In the genomic region with DNA sequence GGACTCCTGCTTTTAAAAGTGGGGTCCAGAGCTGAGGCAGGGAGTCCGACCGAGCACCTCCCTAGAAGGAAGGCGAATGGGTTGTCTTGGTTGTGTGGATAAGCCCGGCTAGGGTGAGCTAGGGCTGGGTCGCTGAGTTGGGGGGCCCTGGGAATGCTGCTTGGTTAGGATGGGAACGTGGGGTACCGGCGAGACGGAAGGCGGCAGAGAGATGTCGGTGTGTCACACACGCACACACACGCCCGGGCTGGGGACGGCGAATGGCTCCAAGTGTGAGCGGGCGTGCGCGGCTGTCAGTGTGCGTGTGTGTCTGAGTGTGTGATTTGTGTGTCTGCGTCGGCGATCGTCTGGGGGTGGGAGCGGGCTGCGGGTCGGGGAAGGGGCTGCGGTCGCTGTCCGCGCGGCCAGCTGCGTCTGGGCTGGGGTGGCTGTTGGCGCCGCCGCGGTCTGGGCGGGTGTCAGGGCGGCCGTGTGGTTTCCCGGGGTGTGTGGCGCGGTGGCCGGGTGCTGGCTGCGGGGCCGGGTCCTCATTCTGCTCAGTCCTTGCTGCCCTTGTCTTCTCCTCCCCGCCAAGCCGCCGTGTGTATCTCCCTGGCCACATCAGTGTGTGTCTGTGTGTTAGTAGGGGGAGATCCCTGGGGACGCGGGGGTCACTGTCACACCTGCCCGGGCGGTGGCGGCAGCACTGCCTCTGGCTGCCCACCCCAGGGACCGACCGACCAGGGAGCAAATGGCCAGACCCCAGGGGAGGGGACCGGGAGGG, we compare ENCODE assay signal across 2 cellular contexts.
TF ChIP-seq lines count a peak whose summit lies in the region.

No MANE protein-coding gene starts in this region.

TF ChIP-seq in A549, 52 proteins besides CTCF, POLR2A, EP300 and RAD21:
- 0 out of 2 replicates have a peak, but pooled peaks have one; percentile 51 for TF ChIP-seq RNF2 (IDR thresholded peaks at IDR 0.05; ENCODE audit: borderline replicate concordance, low read depth)
- no peak for TF ChIP-seq SREBF2 (IDR thresholded peaks at IDR 0.05)

TF ChIP-seq in HepG2, 621 proteins besides CTCF, POLR2A, EP300 and RAD21:
- TF ChIP-seq TOPORS (CRISPR knock-in tag; IDR thresholded peaks at IDR 0.05) (no peak), ZNF562 (CRISPR knock-in tag; IDR thresholded peaks at IDR 0.05; ENCODE audit: borderline replicate concordance) (no peak), ZBTB20 (CRISPR knock-in tag; IDR thresholded peaks at IDR 0.05; ENCODE audit: borderline replicate concordance, low read depth) (no peak), TARDBP (CRISPR knock-in tag; IDR thresholded peaks at IDR 0.05) (no peak), PAXIP1 (CRISPR knock-in tag; conservative IDR thresholded peaks at IDR 0.05) (no peak), EEA1 (CRISPR knock-in tag; IDR thresholded peaks at IDR 0.05; ENCODE audit: borderline replicate concordance) (no peak), PLRG1 (conservative IDR thresholded peaks at IDR 0.05) (no peak), EED (CRISPR knock-in tag; IDR thresholded peaks at IDR 0.05) (peak; percentile 59; the same call in 1 of the 2 replicates), NFKB2 (CRISPR knock-in tag; IDR thresholded peaks at IDR 0.05; ENCODE audit: borderline replicate concordance) (0 out of 2 replicates have a peak, but pooled peaks have one; percentile 18), GABPB1 (CRISPR knock-in tag; IDR thresholded peaks at IDR 0.05) (peak; percentile 35; the same call in 1 of the 2 replicates), MTF2 (CRISPR knock-in tag; IDR thresholded peaks at IDR 0.05; ENCODE audit: borderline replicate concordance) (peak; percentile 95), MAX (IDR thresholded peaks at IDR 0.05) (0 out of 2 replicates have a peak, but pooled peaks have one; percentile 21), ARNT (IDR thresholded peaks at IDR 0.05) (no peak), EZH2 (conservative IDR thresholded peaks at IDR 0.05; ENCODE audit: low read depth, low read length) (peak; percentile 50; the same call in 1 of the 2 replicates), MTERF4 (CRISPR knock-in tag; IDR thresholded peaks at IDR 0.05) (no peak), ZBTB2 (CRISPR knock-in tag; IDR thresholded peaks at IDR 0.05; ENCODE audit: low read depth) (0 out of 2 replicates have a peak, but pooled peaks have one; percentile 21)
- TF ChIP-seq, protein P1, sequence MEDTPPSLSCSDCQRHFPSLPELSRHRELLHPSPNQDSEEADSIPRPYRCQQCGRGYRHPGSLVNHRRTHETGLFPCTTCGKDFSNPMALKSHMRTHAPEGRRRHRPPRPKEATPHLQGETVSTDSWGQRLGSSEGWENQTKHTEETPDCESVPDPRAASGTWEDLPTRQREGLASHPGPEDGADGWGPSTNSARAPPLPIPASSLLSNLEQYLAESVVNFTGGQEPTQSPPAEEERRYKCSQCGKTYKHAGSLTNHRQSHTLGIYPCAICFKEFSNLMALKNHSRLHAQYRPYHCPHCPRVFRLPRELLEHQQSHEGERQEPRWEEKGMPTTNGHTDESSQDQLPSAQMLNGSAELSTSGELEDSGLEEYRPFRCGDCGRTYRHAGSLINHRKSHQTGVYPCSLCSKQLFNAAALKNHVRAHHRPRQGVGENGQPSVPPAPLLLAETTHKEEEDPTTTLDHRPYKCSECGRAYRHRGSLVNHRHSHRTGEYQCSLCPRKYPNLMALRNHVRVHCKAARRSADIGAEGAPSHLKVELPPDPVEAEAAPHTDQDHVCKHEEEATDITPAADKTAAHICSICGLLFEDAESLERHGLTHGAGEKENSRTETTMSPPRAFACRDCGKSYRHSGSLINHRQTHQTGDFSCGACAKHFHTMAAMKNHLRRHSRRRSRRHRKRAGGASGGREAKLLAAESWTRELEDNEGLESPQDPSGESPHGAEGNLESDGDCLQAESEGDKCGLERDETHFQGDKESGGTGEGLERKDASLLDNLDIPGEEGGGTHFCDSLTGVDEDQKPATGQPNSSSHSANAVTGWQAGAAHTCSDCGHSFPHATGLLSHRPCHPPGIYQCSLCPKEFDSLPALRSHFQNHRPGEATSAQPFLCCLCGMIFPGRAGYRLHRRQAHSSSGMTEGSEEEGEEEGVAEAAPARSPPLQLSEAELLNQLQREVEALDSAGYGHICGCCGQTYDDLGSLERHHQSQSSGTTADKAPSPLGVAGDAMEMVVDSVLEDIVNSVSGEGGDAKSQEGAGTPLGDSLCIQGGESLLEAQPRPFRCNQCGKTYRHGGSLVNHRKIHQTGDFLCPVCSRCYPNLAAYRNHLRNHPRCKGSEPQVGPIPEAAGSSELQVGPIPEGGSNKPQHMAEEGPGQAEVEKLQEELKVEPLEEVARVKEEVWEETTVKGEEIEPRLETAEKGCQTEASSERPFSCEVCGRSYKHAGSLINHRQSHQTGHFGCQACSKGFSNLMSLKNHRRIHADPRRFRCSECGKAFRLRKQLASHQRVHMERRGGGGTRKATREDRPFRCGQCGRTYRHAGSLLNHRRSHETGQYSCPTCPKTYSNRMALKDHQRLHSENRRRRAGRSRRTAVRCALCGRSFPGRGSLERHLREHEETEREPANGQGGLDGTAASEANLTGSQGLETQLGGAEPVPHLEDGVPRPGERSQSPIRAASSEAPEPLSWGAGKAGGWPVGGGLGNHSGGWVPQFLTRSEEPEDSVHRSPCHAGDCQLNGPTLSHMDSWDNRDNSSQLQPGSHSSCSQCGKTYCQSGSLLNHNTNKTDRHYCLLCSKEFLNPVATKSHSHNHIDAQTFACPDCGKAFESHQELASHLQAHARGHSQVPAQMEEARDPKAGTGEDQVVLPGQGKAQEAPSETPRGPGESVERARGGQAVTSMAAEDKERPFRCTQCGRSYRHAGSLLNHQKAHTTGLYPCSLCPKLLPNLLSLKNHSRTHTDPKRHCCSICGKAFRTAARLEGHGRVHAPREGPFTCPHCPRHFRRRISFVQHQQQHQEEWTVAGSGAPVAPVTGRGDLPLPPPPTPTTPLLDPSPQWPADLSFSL (CRISPR knock-in tag; IDR thresholded peaks at IDR 0.05), result peak; percentile 79
- TF ChIP-seq, protein P2, sequence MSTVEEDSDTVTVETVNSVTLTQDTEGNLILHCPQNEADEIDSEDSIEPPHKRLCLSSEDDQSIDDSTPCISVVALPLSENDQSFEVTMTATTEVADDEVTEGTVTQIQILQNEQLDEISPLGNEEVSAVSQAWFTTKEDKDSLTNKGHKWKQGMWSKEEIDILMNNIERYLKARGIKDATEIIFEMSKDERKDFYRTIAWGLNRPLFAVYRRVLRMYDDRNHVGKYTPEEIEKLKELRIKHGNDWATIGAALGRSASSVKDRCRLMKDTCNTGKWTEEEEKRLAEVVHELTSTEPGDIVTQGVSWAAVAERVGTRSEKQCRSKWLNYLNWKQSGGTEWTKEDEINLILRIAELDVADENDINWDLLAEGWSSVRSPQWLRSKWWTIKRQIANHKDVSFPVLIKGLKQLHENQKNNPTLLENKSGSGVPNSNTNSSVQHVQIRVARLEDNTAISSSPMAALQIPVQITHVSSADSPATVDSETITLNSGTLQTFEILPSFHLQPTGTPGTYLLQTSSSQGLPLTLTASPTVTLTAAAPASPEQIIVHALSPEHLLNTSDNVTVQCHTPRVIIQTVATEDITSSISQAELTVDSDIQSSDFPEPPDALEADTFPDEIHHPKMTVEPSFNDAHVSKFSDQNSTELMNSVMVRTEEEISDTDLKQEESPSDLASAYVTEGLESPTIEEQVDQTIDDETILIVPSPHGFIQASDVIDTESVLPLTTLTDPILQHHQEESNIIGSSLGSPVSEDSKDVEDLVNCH (CRISPR knock-in tag; IDR thresholded peaks at IDR 0.05), result no peak
- TF ChIP-seq, protein P3, sequence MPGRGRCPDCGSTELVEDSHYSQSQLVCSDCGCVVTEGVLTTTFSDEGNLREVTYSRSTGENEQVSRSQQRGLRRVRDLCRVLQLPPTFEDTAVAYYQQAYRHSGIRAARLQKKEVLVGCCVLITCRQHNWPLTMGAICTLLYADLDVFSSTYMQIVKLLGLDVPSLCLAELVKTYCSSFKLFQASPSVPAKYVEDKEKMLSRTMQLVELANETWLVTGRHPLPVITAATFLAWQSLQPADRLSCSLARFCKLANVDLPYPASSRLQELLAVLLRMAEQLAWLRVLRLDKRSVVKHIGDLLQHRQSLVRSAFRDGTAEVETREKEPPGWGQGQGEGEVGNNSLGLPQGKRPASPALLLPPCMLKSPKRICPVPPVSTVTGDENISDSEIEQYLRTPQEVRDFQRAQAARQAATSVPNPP (CRISPR knock-in tag; IDR thresholded peaks at IDR 0.05), result no peak
- TF ChIP-seq, protein P4, sequence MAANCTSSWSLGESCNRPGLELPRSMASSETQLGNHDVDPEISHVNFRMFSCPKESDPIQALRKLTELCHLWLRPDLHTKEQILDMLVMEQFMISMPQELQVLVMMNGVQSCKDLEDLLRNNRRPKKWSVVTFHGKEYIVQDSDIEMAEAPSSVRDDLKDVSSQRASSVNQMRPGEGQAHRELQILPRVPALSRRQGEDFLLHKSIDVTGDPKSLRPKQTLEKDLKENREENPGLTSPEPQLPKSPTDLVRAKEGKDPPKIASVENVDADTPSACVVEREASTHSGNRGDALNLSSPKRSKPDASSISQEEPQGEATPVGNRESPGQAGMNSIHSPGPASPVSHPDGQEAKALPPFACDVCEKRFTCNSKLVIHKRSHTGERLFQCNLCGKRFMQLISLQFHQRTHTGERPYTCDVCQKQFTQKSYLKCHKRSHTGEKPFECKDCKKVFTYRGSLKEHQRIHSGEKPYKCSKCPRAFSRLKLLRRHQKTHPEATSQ (CRISPR knock-in tag; IDR thresholded peaks at IDR 0.05; ENCODE audit: borderline replicate concordance), result no peak
